ENCODE assay signal across 1 cellular context in genomic region chr7:131327626-131328386, GRCh38.
TF ChIP-seq lines count a peak whose summit lies in the region.

Gene MKLN1, plus strand, starts transcription at chr7:131327876. Its CDS starts 24 bp downstream, at chr7:131327900.

TF ChIP-seq in HEK293, 187 proteins besides CTCF, POLR2A, EP300 and RAD21 (continued from another document and continues in another):
- TF ChIP-seq ZBTB10 (tag by site-specific recombination; IDR thresholded peaks at IDR 0.05) = peak; percentile 87
- peak; percentile 74 for TF ChIP-seq KLF16 (tag by site-specific recombination; IDR thresholded peaks at IDR 0.05)
- TF ChIP-seq ZFHX2 (tag by site-specific recombination; conservative IDR thresholded peaks at IDR 0.05) = peak; percentile 40
- peak; percentile 95 for TF ChIP-seq ZNF335 (tag by site-specific recombination; conservative IDR thresholded peaks at IDR 0.05)
- no peak for TF ChIP-seq GLI2 (tag by site-specific recombination; IDR thresholded peaks at IDR 0.05; ENCODE audit: borderline replicate concordance, low read depth)
- no peak for TF ChIP-seq ZNF521 (tag by site-specific recombination; IDR thresholded peaks at IDR 0.05)
- no peak for TF ChIP-seq ZNF274 (IDR thresholded peaks at IDR 0.05; ENCODE audit: low read length)
- no peak for TF ChIP-seq ZNF274 (tag by site-specific recombination; IDR thresholded peaks at IDR 0.05; ENCODE audit: borderline replicate concordance)
- TF ChIP-seq OVOL3 (tag by site-specific recombination; IDR thresholded peaks at IDR 0.05) = 0 out of 2 replicates have a peak, but pooled peaks have one; percentile 14
- TF ChIP-seq ZNF366 (tag by site-specific recombination; conservative IDR thresholded peaks at IDR 0.05) = no peak
- TF ChIP-seq REST (tag by site-specific recombination; IDR thresholded peaks at IDR 0.05) = 0 out of 2 replicates have a peak, but pooled peaks have one; percentile 53
- TF ChIP-seq ZNF558 (tag by site-specific recombination; IDR thresholded peaks at IDR 0.05) = no peak
- no peak for TF ChIP-seq FEZF1 (tag by site-specific recombination; IDR thresholded peaks at IDR 0.05)
- TF ChIP-seq ZNF211 (tag by site-specific recombination; IDR thresholded peaks at IDR 0.05; ENCODE audit: low read depth) = no peak
- TF ChIP-seq HIC1 (tag by site-specific recombination; IDR thresholded peaks at IDR 0.05) = peak; percentile 76; the same call in 1 of the 2 replicates
- no peak for TF ChIP-seq ZNF664 (tag by site-specific recombination; IDR thresholded peaks at IDR 0.05)
- no peak for TF ChIP-seq ZNF214 (tag by site-specific recombination; IDR thresholded peaks at IDR 0.05; ENCODE audit: borderline replicate concordance)
- no peak for TF ChIP-seq ZNF112 (tag by site-specific recombination; IDR thresholded peaks at IDR 0.05)
- TF ChIP-seq ZNF645 (tag by site-specific recombination; IDR thresholded peaks at IDR 0.05) = 0 out of 2 replicates have a peak, but pooled peaks have one; percentile 66
- TF ChIP-seq BCL6B (tag by site-specific recombination; IDR thresholded peaks at IDR 0.05) = no peak
- TF ChIP-seq PRDM6 (tag by site-specific recombination; IDR thresholded peaks at IDR 0.05) = no peak
- peak; percentile 96 for TF ChIP-seq YY1 (tag by site-specific recombination; IDR thresholded peaks at IDR 0.05)
- no peak for TF ChIP-seq PRDM4 (tag by site-specific recombination; IDR thresholded peaks at IDR 0.05)
- no peak for TF ChIP-seq ZNF280D (tag by site-specific recombination; IDR thresholded peaks at IDR 0.05)
- no peak for TF ChIP-seq ZNF791 (tag by site-specific recombination; IDR thresholded peaks at IDR 0.05)
- no peak for TF ChIP-seq ZNF549 (tag by site-specific recombination; IDR thresholded peaks at IDR 0.05)
- no peak for TF ChIP-seq ZNF223 (tag by site-specific recombination; IDR thresholded peaks at IDR 0.05)
- no peak for TF ChIP-seq HOXA7 (CRISPR knock-in tag; IDR thresholded peaks at IDR 0.05; ENCODE audit: borderline replicate concordance)
- TF ChIP-seq WT1 (tag by site-specific recombination; IDR thresholded peaks at IDR 0.05) = 0 out of 2 replicates have a peak, but pooled peaks have one; percentile 29
- TF ChIP-seq SCRT2 (tag by site-specific recombination; IDR thresholded peaks at IDR 0.05) = peak; percentile 51; the same call in 1 of the 2 replicates
- TF ChIP-seq ELK4 (IDR thresholded peaks at IDR 0.05; ENCODE audit: borderline replicate concordance, low read depth, low read length) = no peak
- TF ChIP-seq ZNF654 (tag by site-specific recombination; IDR thresholded peaks at IDR 0.05; ENCODE audit: low read depth) = no peak
- peak; percentile 28; the same call in 1 of the 2 replicates for TF ChIP-seq ZNF416 (tag by site-specific recombination; IDR thresholded peaks at IDR 0.05)
- TF ChIP-seq KLF9 (tag by site-specific recombination; IDR thresholded peaks at IDR 0.05; ENCODE audit: low read depth) = peak; percentile 90
- no peak for TF ChIP-seq ZNF248 (tag by site-specific recombination; IDR thresholded peaks at IDR 0.05)
- TF ChIP-seq GFI1B (tag by site-specific recombination; IDR thresholded peaks at IDR 0.05) = no peak
- TF ChIP-seq ZNF391 (tag by site-specific recombination; IDR thresholded peaks at IDR 0.05; ENCODE audit: borderline replicate concordance, low read depth) = peak; percentile 70; the same call in 1 of the 2 replicates
- TF ChIP-seq ZNF266 (tag by site-specific recombination; IDR thresholded peaks at IDR 0.05; ENCODE audit: low read depth) = no peak
- no peak for TF ChIP-seq BCL11B (tag by site-specific recombination; IDR thresholded peaks at IDR 0.05; ENCODE audit: low read depth)
- TF ChIP-seq ZFP69B (tag by site-specific recombination; IDR thresholded peaks at IDR 0.05) = peak; percentile 94
